Comparison of ENCODE assay signal across 16 cellular contexts in the genomic region with DNA sequence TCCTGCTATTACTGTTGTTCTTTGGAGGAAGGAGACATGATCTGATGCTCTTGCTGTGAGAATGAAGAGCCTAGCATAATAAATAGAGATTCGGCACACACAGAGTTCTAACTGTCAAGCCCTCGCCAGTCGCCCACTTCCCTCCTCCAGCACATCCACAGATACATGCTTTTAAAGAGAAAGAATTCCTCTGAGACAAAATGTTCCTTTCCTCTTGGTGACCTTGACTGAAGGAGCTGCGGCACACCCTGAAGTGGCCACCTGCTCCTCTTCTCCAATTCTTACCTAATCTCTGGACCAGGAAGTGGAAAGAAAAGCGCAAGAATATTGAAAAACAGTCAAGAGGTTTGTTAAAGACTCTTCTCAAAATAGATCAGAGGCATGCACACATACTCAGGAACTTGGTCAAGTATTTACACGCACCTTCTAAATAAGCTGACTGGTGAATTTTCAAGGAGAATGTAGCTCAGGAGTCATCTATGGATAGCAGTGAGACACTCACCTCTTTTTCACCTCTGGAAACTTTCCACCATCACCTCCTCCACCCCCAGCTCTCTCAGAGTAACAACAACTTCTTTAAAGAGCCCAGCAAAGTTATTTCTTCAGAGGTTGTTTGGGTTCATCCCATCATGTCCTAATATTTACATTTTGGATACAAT.
DNase-seq lines count a peak whose midpoint lies in the region; ATAC-seq and TF ChIP-seq lines count a peak whose summit lies in the region.
"Had no signal": no experiment of that assay in that cellular context is flagged by ENCODE, and none has a peak within 500 bp of the region (broad histone marks: within the 10 kb centered on the region; RNA-seq: fewer than 3 reads in every experiment).

No MANE protein-coding gene starts in this region.

- TF ChIP-seq CTCF in body of pancreas (IDR thresholded peaks at IDR 0.05) (no peak), hepatocyte (IDR thresholded peaks at IDR 0.05; ENCODE audit: poor library complexity) (no peak), transverse colon (IDR thresholded peaks at IDR 0.05) (no peak), neural progenitor cell (IDR thresholded peaks at IDR 0.05) (no peak)
- TF ChIP-seq CTCF in CD4-positive, alpha-beta T cell (IDR thresholded peaks at IDR 0.05) = no peak

- no peaks in the 10 kb centered on the region for H3F3A ChIP-seq in neural progenitor cell (ENCODE audit: low read depth)

- peaks cover 74% of the 10 kb centered on the region for H3K4me1 ChIP-seq in body of pancreas
- H3K4me1 ChIP-seq in hepatocyte (ENCODE audit: insufficient read depth) = peaks cover 39% of the 10 kb centered on the region
- H3K4me1 ChIP-seq in transverse colon = peaks cover 11 to 72% (median 25%) of the 10 kb centered on the region in 4 donors
- H3K4me1 ChIP-seq in neural progenitor cell = no peaks in the 10 kb centered on the region

- ATAC-seq in body of pancreas (peak; percentile 25), GM21447 (IDR thresholded peaks at IDR 0.05; ENCODE audit: unreplicated experiment) (no peak)
- no peak for ATAC-seq in CD4-positive, alpha-beta T cell (ENCODE audit: poor library complexity)

- H3K4me3 ChIP-seq in body of pancreas (no peak overlapping the region), hepatocyte (no peak overlapping the region), transverse colon (no peak overlapping the region), neural progenitor cell (no peak overlapping the region)
- H3K4me3 ChIP-seq: BLaER1 treated with 17β-estradiol and CSF1 and Interleukin-3, amounts not matched to agents 10 nM and 100 nM; PC-9 had no signal

- no peaks in the 10 kb centered on the region for H3K9me2 ChIP-seq in hepatocyte (replicated peaks; ENCODE audit: insufficient read depth)
- H3K9me2 ChIP-seq: SK-N-SH had no signal

- peak in 1 of 3 donors; percentile 43 for TF ChIP-seq POLR2A in body of pancreas (IDR thresholded peaks at IDR 0.05)
- TF ChIP-seq POLR2A in transverse colon (IDR thresholded peaks at IDR 0.05) = no peak

- no peak for TF ChIP-seq EP300 in transverse colon (IDR thresholded peaks at IDR 0.05; ENCODE audit: low read depth)

- in situ Hi-C loops in transverse colon (cut with MboI; ENCODE audit: low pct_ligation_motif_present in 1 of 4, low pct_unique_long_range_greater_than_20kb in 1 of 4, low sequenced_read_pairs in 3 of 4) = no loop called here

- CTCF ChIA-PET in CD4-positive, alpha-beta T cell (lab: Charles Lee) = no interaction called here

- H3K36me3 ChIP-seq in body of pancreas (replicated peaks in 1 of 2; ENCODE audit: insufficient read depth in 1 of 2, low read depth in 2 of 2) = no peaks in the 10 kb centered on the region
- no peaks in the 10 kb centered on the region for H3K36me3 ChIP-seq in hepatocyte (replicated peaks; ENCODE audit: insufficient read depth, low read depth)
- no peaks in the 10 kb centered on the region for H3K36me3 ChIP-seq in transverse colon
- no peaks in the 10 kb centered on the region for H3K36me3 ChIP-seq in neural progenitor cell
- H3K36me3 ChIP-seq: BLaER1 treated with 17β-estradiol and CSF1 and Interleukin-3, amounts not matched to agents 10 nM and 100 nM had no signal

- no peak overlapping the region for H2AFZ ChIP-seq in hepatocyte
- no peak overlapping the region for H2AFZ ChIP-seq in neural progenitor cell (replicated peaks)
- H2AFZ ChIP-seq: PC-9 had no signal

- no peaks in the 10 kb centered on the region for H3K36me3 Mint-ChIP-seq in CD4-positive, alpha-beta T cell (ENCODE audit: low read depth)
- peaks cover 17% of the 10 kb centered on the region for H3K36me3 Mint-ChIP-seq in neural progenitor cell

- H4K20me1 ChIP-seq in hepatocyte (ENCODE audit: insufficient read depth, poor library complexity, severe bottlenecking) (no peaks in the 10 kb centered on the region), neural progenitor cell (ENCODE audit: low read depth) (no peaks in the 10 kb centered on the region)
- H4K20me1 ChIP-seq: BLaER1 treated with 17β-estradiol and CSF1 and Interleukin-3, amounts not matched to agents 10 nM and 100 nM had no signal

- POLR2A ChIA-PET in CD4-positive, alpha-beta T cell (lab: Charles Lee) = no interaction called here

- no peak overlapping the region for H3K27ac Mint-ChIP-seq in CD4-positive, alpha-beta T cell
- H3K27ac Mint-ChIP-seq in neural progenitor cell = no peak overlapping the region
- H3K27ac Mint-ChIP-seq: H9 had no signal

- H3K9me3 ChIP-seq in body of pancreas = no peaks in the 10 kb centered on the region
- no peaks in the 10 kb centered on the region for H3K9me3 ChIP-seq in hepatocyte (ENCODE audit: low read depth)
- H3K9me3 ChIP-seq in transverse colon = no peaks in the 10 kb centered on the region
- no peaks in the 10 kb centered on the region for H3K9me3 ChIP-seq in CD4-positive, alpha-beta T cell (ENCODE audit: control insufficient read depth, low read length)
- no peaks in the 10 kb centered on the region for H3K9me3 ChIP-seq in neural progenitor cell (ENCODE audit: low read depth)
- H3K9me3 ChIP-seq: SK-N-SH had no signal

- no peaks in the 10 kb centered on the region for H3K9me3 Mint-ChIP-seq in CD4-positive, alpha-beta T cell
- no peaks in the 10 kb centered on the region for H3K9me3 Mint-ChIP-seq in neural progenitor cell
- H3K9me3 Mint-ChIP-seq: H9 had no signal

- H3K4me2 ChIP-seq in hepatocyte = no peak overlapping the region
- no peak overlapping the region for H3K4me2 ChIP-seq in neural progenitor cell
- H3K4me2 ChIP-seq: PC-9, SK-N-SH had no signal

- H3K27ac ChIP-seq in body of pancreas = peak overlapping the region in 3 of 4 donors; percentile 69 to 80 (median 72)
- H3K27ac ChIP-seq in hepatocyte = peak overlapping the region; percentile 25
- peak overlapping the region in 3 of 4 donors; percentile 71 to 79 (median 72) for H3K27ac ChIP-seq in transverse colon
- H3K27ac ChIP-seq in CD4-positive, alpha-beta T cell (ENCODE audit: low read depth, low read length) = no peak overlapping the region
- H3K27ac ChIP-seq in neural progenitor cell = no peak overlapping the region
- H3K27ac ChIP-seq: BLaER1 treated with 17β-estradiol and CSF1 and Interleukin-3, amounts not matched to agents 10 nM and 100 nM; PC-9 had no signal

- DNase-seq in NCI-H2029 (lab: John Stamatoyannopoulos, UW) (peak; percentile 13), NCI-H2029 treated with DMSO at 0.1 percent for 48 hours (lab: John Stamatoyannopoulos, UW) (no peak), body of pancreas (peak; percentile 16 to 75 (median 54)), hepatocyte (ENCODE audit: low spot score) (no peak), transverse colon (no peak), neural progenitor cell (ENCODE audit: low spot score) (no peak)
- no peak for DNase-seq in CD4-positive, alpha-beta T cell
- DNase-seq: 8988T, DMS 273 treated with DMSO at 0.1 percent for 48 hours, H9, IMR-90, NCI-H1417 treated with DMSO at 0.1 percent for 48 hours, PC-9, SK-N-SH had no signal

- no peaks in the 10 kb centered on the region for H3K4me1 Mint-ChIP-seq in CD4-positive, alpha-beta T cell (ENCODE audit: low read depth)
- peaks cover 3% of the 10 kb centered on the region for H3K4me1 Mint-ChIP-seq in neural progenitor cell

- intact Hi-C loops in body of pancreas (cut with DNase I) (no loop called here), transverse colon (cut with DNase I; ENCODE audit: low total_unique reads) (no loop called here)
- intact Hi-C loops in CD4-positive, alpha-beta T cell (cut with DNase I, micrococcal nuclease) = no loop called here

- no peak overlapping the region for H3K4me3 Mint-ChIP-seq in CD4-positive, alpha-beta T cell
- no peak overlapping the region for H3K4me3 Mint-ChIP-seq in neural progenitor cell
- H3K4me3 Mint-ChIP-seq: H9 had no signal

- H3K79me2 ChIP-seq in hepatocyte (no peaks in the 10 kb centered on the region), neural progenitor cell (ENCODE audit: low read depth) (no peaks in the 10 kb centered on the region)

- H3K27me3 ChIP-seq in body of pancreas (no peaks in the 10 kb centered on the region), hepatocyte (no peaks in the 10 kb centered on the region), transverse colon (no peaks in the 10 kb centered on the region), neural progenitor cell (no peaks in the 10 kb centered on the region)
- H3K27me3 ChIP-seq in CD4-positive, alpha-beta T cell (ENCODE audit: control insufficient read depth, insufficient read depth, low read length) = no peaks in the 10 kb centered on the region
- H3K27me3 ChIP-seq: BLaER1 treated with 17β-estradiol and CSF1 and Interleukin-3, amounts not matched to agents 10 nM and 100 nM had no signal

- WGBS in body of pancreas, 2 donors = 44 to 45% methylated on average over 6 of the region's 6 CpGs
- 91% methylated on average over 6 of the region's 6 CpGs for WGBS in hepatocyte (ENCODE audit: low lambda C conversion rate, missing lambda C conversion rate)
- 85 to 90% methylated on average over 2 to 6 of the region's 6 CpGs for WGBS in transverse colon (ENCODE audit: low coverage in 1 of 2), 2 donors

- H3K27me3 Mint-ChIP-seq in CD4-positive, alpha-beta T cell = no peaks in the 10 kb centered on the region
- H3K27me3 Mint-ChIP-seq in neural progenitor cell (ENCODE audit: insufficient read depth, low read depth) = no peaks in the 10 kb centered on the region

- no peak overlapping the region for H3K9ac ChIP-seq in neural progenitor cell
- H3K9ac ChIP-seq: BLaER1 treated with 17β-estradiol and CSF1 and Interleukin-3, amounts not matched to agents 10 nM and 100 nM; SK-N-SH had no signal

Comparison
In these comparisons a context has a peak if more than half of its experiments do, and no peak if none do; other contexts are left out.
1. DNase-seq: peak in NCI-H2029 (single experiment) and body of pancreas (4 of 4); none in NCI-H2029 treated with DMSO at 0.1 percent for 48 hours (single experiment), hepatocyte (single experiment), transverse colon (single experiment), CD4-positive, alpha-beta T cell (0 of 10) and neural progenitor cell (single experiment).
2. H3K27ac ChIP-seq: peak in body of pancreas (3 of 4), hepatocyte (single experiment) and transverse colon (3 of 4); none in CD4-positive, alpha-beta T cell (single experiment) and neural progenitor cell (single experiment).